8 cellular contexts compared by ENCODE assay signal in the genomic region with DNA sequence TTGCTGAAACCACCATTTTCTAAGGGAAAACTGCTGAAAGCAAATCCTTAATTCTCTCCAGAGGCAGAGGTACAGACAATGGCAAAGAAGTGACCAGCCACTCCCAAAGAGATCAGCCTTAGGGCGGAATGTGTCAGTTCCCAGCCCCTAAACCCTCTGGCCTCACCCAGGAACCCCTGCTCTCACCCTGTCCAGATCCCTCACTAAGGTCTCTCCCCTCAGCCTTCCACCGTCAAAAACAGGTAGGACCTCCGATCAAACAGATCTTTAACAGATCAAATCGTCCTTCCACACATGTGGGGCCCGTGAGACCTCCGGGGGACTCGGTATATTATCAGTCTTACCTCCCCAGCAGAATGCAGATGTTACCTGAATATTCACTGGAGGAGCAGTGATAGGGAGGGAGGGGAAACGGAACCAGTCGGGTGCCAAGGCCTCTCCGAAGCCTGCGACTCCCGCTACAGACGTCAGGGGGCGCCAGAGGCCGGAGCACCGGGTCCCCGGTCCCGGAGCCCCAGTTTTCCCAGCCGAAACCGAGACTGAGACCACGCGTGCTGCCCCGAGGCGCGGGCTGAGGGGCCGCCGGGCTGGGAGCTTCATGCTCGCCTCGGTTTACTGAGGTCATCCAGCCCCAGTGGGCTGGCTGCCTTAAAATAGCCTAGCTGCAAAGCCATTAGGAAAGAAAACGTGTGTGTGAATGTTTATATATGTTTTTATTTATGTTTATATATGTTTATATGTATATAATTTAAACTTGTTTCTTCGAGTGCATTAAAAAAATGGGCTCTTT. TPM values are rescaled to one million over a fixed set of nuclear protein-coding genes. Genes with fewer than 3 reads are reported as not detected.
DNase-seq lines count a peak whose midpoint lies in the region; ATAC-seq and TF ChIP-seq lines count a peak whose summit lies in the region.

No MANE protein-coding gene starts in this region.

- H3K4me1 ChIP-seq in CD4-positive, CD25-positive, alpha-beta regulatory T cell (ENCODE audit: control insufficient read depth, insufficient read depth, low read length, poor library complexity, severe bottlenecking), result peaks cover 4% of the 10 kb centered on the region
- peaks cover 5% of the 10 kb centered on the region for H3K4me1 ChIP-seq in HUES6 (ENCODE audit: control insufficient read depth, insufficient read depth, low read length)

- H3K27me3 ChIP-seq in CD4-positive, CD25-positive, alpha-beta regulatory T cell (ENCODE audit: control insufficient read depth, insufficient read depth, low read length), result no peaks in the 10 kb centered on the region
- no peaks in the 10 kb centered on the region for H3K27me3 ChIP-seq in HUES6 (ENCODE audit: control insufficient read depth, insufficient read depth, low read length)

- H3K9me3 ChIP-seq in CD4-positive, CD25-positive, alpha-beta regulatory T cell (ENCODE audit: control insufficient read depth in 2 of 2, low read length in 2 of 2), result no peaks in the 10 kb centered on the region
- no peaks in the 10 kb centered on the region for H3K9me3 ChIP-seq in HUES6 (ENCODE audit: control insufficient read depth, insufficient read depth, low read depth, low read length)

- peaks cover 0 to 11% (median 5%) of the 10 kb centered on the region in 4 donors for H3K4me1 Mint-ChIP-seq in CD4-positive, CD25-positive, alpha-beta regulatory T cell
- no peaks in the 10 kb centered on the region for H3K4me1 Mint-ChIP-seq in nephron

- peaks cover 31% of the 10 kb centered on the region for H3K36me3 ChIP-seq in CD4-positive, CD25-positive, alpha-beta regulatory T cell (ENCODE audit: control insufficient read depth, insufficient read depth, low read length)
- H3K36me3 ChIP-seq in HUES6 (ENCODE audit: control insufficient read depth, insufficient read depth, low read length), result no peaks in the 10 kb centered on the region

- peak; percentile 77 to 87 for ATAC-seq in CD4-positive, CD25-positive, alpha-beta regulatory T cell (ENCODE audit: low read depth in 2 of 2)
- peak; percentile 95 for ATAC-seq in GM19452 (IDR thresholded peaks at IDR 0.05; ENCODE audit: unreplicated experiment)

- H3K4me3 Mint-ChIP-seq in CD4-positive, CD25-positive, alpha-beta regulatory T cell, result peak overlapping the region in 2 of 4 donors; percentile 16 to 48
- peak overlapping the region; percentile 37 to 60 (median 48) for H3K4me3 Mint-ChIP-seq in nephron

- peak; percentile 60 to 74 (median 62) for DNase-seq in CD4-positive, CD25-positive, alpha-beta regulatory T cell
- peak; percentile 25 for DNase-seq in OCI-M2 (lab: John Stamatoyannopoulos, UW; ENCODE audit: unreplicated experiment)
- DNase-seq in activated T-cell treated with anti-CD3 and anti-CD28 coated beads for 48 hours (ENCODE audit: low read depth), result peak; percentile 78
- peak; percentile 26 for DNase-seq in fibroblast of gingiva (ENCODE audit: low read depth)
- peak; percentile 62 for DNase-seq in stimulated activated naive CD4-positive, alpha-beta T cell treated with Interleukin-2 at 50 U/mL for 16 hours (lab: John Stamatoyannopoulos, UW)

- peaks cover 37% of the 10 kb centered on the region for H3K36me3 Mint-ChIP-seq in CD4-positive, CD25-positive, alpha-beta regulatory T cell
- no peaks in the 10 kb centered on the region for H3K36me3 Mint-ChIP-seq in nephron (ENCODE audit: low read depth)

- H3K4me3 ChIP-seq in CD4-positive, CD25-positive, alpha-beta regulatory T cell (ENCODE audit: low read depth, low read length), result no peak overlapping the region
- peak overlapping the region; percentile 53 for H3K4me3 ChIP-seq in HUES6 (ENCODE audit: low read depth, low read length)

- H3K27ac ChIP-seq in CD4-positive, CD25-positive, alpha-beta regulatory T cell (ENCODE audit: insufficient read depth, low read length, poor library complexity, severe bottlenecking), result no peak overlapping the region
- H3K27ac ChIP-seq in HUES6 (ENCODE audit: low read depth, low read length), result no peak overlapping the region

- H3K27ac Mint-ChIP-seq in CD4-positive, CD25-positive, alpha-beta regulatory T cell, result no peak overlapping the region
- H3K27ac Mint-ChIP-seq in nephron, result no peak overlapping the region

- no peaks in the 10 kb centered on the region for H3K9me3 Mint-ChIP-seq in CD4-positive, CD25-positive, alpha-beta regulatory T cell
- H3K9me3 Mint-ChIP-seq in nephron, result no peaks in the 10 kb centered on the region

- TF ChIP-seq CTCF in nephron (IDR thresholded peaks at IDR 0.05; ENCODE audit: unreplicated experiment in 3 of 3), result peak; percentile 98 to 99 (median 99)

- peak overlapping the region; percentile 34 for H3K9ac ChIP-seq in HUES6 (ENCODE audit: low read length)

- no peaks in the 10 kb centered on the region for H3K27me3 Mint-ChIP-seq in CD4-positive, CD25-positive, alpha-beta regulatory T cell
- H3K27me3 Mint-ChIP-seq in nephron (ENCODE audit: low read depth), result peaks cover 15% of the 10 kb centered on the region

RNA-seq across cellular contexts. Expression of a gene that starts 23.6 kb away (rescaled TPM):
- total RNA-seq in CD4-positive, CD25-positive, alpha-beta regulatory T cell, result 21.0 TPM
- 100 to 1,000 TPM in 2 of 4 donors, 10 to 100 TPM in 2; 56.0 to 121 (median 85.6) TPM for polyA plus RNA-seq in CD4-positive, CD25-positive, alpha-beta regulatory T cell

RNA-seq across cellular contexts. Expression of a gene that starts 27.3 kb away (rescaled TPM):
- total RNA-seq in CD4-positive, CD25-positive, alpha-beta regulatory T cell, result not detected
- polyA plus RNA-seq in CD4-positive, CD25-positive, alpha-beta regulatory T cell, result not detected

Comparison
In these comparisons a context has a peak if more than half of its experiments do, and no peak if none do; other contexts are left out.
1. DNase-seq: peak in every context shown above with its lines; median percentile 78 in activated T-cell treated with anti-CD3 and anti-CD28 coated beads for 48 hours; 62 in CD4-positive, CD25-positive, alpha-beta regulatory T cell; 62 in stimulated activated naive CD4-positive, alpha-beta T cell treated with Interleukin-2 at 50 U/mL for 16 hours; 26 in fibroblast of gingiva; 25 in OCI-M2.